Comparison of ENCODE assay signal across 1 cellular context in the genomic region with DNA sequence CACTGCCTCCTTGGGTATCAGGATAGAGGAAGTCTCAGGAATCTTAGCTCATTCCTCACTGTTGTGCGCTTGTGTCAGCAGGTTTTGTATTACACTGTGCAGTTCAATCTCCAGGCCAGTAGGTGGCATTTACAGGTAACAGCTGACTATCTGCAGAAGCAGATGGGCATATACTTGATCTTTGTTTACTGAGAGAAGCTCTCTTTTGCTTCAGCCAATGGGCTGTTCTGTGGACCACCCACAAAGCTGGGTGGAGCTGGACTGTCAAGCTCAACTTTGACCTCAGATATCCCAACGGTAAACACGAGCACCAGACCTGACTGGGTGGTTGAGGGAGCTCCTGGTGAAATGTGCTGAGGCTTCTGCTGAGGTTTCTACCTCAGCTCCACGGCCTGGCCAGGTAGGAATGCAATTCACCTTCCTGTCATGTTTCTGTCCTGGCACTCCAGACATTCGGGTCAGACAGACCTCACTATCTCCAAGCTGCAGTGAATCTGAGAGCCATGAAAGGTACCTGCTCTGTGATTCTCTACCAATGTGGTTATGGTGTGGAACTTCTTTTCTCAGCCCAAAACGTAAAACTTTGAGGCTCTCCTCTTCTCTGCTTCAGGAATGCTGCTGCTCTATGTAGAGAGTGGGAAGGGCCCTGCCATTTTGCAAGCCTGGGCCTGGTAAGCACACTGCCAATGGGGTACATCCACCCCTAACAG.
TF ChIP-seq lines count a peak whose summit lies in the region.

No MANE protein-coding gene starts in this region.

TF ChIP-seq in HepG2, 621 proteins besides CTCF, POLR2A, EP300 and RAD21 (continued from another document):
- TF ChIP-seq ASH2L (IDR thresholded peaks at IDR 0.05; ENCODE audit: insufficient read length, low read depth, low read length) (peak; percentile 31), PHF8 (CRISPR knock-in tag; IDR thresholded peaks at IDR 0.05) (peak; percentile 42; the same call in 1 of the 2 replicates), HIVEP1 (CRISPR knock-in tag; IDR thresholded peaks at IDR 0.05) (no peak), ZNF501 (CRISPR knock-in tag; IDR thresholded peaks at IDR 0.05) (0 out of 2 replicates have a peak, but pooled peaks have one; percentile 47), SKI (IDR thresholded peaks at IDR 0.05; ENCODE audit: partially characterized antibody) (peak; percentile 29), ARHGAP35 (CRISPR knock-in tag; IDR thresholded peaks at IDR 0.05; ENCODE audit: borderline replicate concordance) (0 out of 2 replicates have a peak, but pooled peaks have one; percentile 25), STAT5B (CRISPR knock-in tag; IDR thresholded peaks at IDR 0.05) (no peak), FOXK1 (CRISPR knock-in tag; IDR thresholded peaks at IDR 0.05; ENCODE audit: borderline replicate concordance, low read depth) (peak; percentile 95), ERF (CRISPR knock-in tag; IDR thresholded peaks at IDR 0.05) (peak; percentile 70; the same call in 1 of the 2 replicates), MTF2 (CRISPR knock-in tag; IDR thresholded peaks at IDR 0.05; ENCODE audit: borderline replicate concordance) (no peak), BHLHE40 (IDR thresholded peaks at IDR 0.05; ENCODE audit: low read length) (0 out of 2 replicates have a peak, but pooled peaks have one; percentile 10), ZNF780A (CRISPR knock-in tag; IDR thresholded peaks at IDR 0.05) (no peak), FOXA3 (CRISPR knock-in tag; IDR thresholded peaks at IDR 0.05) (peak; percentile 95), ZNF800 (CRISPR knock-in tag; IDR thresholded peaks at IDR 0.05) (no peak), ZNF350 (CRISPR knock-in tag; IDR thresholded peaks at IDR 0.05; ENCODE audit: borderline replicate concordance, low read depth) (peak; percentile 63; the same call in 1 of the 2 replicates), ZNF253 (CRISPR knock-in tag; IDR thresholded peaks at IDR 0.05; ENCODE audit: borderline replicate concordance) (0 out of 2 replicates have a peak, but pooled peaks have one; percentile 69), DNMT1 (CRISPR knock-in tag; IDR thresholded peaks at IDR 0.05) (peak; percentile 40; the same call in 1 of the 2 replicates), ZNF382 (CRISPR knock-in tag; IDR thresholded peaks at IDR 0.05; ENCODE audit: borderline replicate concordance) (no peak), ZMYM4 (CRISPR knock-in tag; IDR thresholded peaks at IDR 0.05) (peak; percentile 99), JDP2 (CRISPR knock-in tag; IDR thresholded peaks at IDR 0.05; ENCODE audit: borderline replicate concordance) (no peak), MIXL1 (CRISPR knock-in tag; IDR thresholded peaks at IDR 0.05) (peak; percentile 70; the same call in 1 of the 2 replicates), ZSCAN31 (CRISPR knock-in tag; IDR thresholded peaks at IDR 0.05; ENCODE audit: low read depth) (no peak), GPN1 (CRISPR knock-in tag; IDR thresholded peaks at IDR 0.05; ENCODE audit: borderline replicate concordance) (no peak), ZFP36 (IDR thresholded peaks at IDR 0.05; ENCODE audit: borderline replicate concordance, low read depth, low read length, partially characterized antibody) (no peak), RFX1 (IDR thresholded peaks at IDR 0.05) (no peak), ADNP (CRISPR knock-in tag; IDR thresholded peaks at IDR 0.05) (no peak), ARID5B (CRISPR knock-in tag; IDR thresholded peaks at IDR 0.05) (peak; percentile 86), BRF2 (CRISPR knock-in tag; IDR thresholded peaks at IDR 0.05) (no peak), SP2 (CRISPR knock-in tag; IDR thresholded peaks at IDR 0.05) (no peak), RXRB (CRISPR knock-in tag; IDR thresholded peaks at IDR 0.05; ENCODE audit: borderline replicate concordance) (peak; percentile 80), SMAD9 (CRISPR knock-in tag; IDR thresholded peaks at IDR 0.05) (no peak)
- TF ChIP-seq, protein P1, sequence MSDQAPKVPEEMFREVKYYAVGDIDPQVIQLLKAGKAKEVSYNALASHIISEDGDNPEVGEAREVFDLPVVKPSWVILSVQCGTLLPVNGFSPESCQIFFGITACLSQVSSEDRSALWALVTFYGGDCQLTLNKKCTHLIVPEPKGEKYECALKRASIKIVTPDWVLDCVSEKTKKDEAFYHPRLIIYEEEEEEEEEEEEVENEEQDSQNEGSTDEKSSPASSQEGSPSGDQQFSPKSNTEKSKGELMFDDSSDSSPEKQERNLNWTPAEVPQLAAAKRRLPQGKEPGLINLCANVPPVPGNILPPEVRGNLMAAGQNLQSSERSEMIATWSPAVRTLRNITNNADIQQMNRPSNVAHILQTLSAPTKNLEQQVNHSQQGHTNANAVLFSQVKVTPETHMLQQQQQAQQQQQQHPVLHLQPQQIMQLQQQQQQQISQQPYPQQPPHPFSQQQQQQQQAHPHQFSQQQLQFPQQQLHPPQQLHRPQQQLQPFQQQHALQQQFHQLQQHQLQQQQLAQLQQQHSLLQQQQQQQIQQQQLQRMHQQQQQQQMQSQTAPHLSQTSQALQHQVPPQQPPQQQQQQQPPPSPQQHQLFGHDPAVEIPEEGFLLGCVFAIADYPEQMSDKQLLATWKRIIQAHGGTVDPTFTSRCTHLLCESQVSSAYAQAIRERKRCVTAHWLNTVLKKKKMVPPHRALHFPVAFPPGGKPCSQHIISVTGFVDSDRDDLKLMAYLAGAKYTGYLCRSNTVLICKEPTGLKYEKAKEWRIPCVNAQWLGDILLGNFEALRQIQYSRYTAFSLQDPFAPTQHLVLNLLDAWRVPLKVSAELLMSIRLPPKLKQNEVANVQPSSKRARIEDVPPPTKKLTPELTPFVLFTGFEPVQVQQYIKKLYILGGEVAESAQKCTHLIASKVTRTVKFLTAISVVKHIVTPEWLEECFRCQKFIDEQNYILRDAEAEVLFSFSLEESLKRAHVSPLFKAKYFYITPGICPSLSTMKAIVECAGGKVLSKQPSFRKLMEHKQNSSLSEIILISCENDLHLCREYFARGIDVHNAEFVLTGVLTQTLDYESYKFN (CRISPR knock-in tag; conservative IDR thresholded peaks at IDR 0.05): peak; percentile 78
- TF ChIP-seq, protein P2, sequence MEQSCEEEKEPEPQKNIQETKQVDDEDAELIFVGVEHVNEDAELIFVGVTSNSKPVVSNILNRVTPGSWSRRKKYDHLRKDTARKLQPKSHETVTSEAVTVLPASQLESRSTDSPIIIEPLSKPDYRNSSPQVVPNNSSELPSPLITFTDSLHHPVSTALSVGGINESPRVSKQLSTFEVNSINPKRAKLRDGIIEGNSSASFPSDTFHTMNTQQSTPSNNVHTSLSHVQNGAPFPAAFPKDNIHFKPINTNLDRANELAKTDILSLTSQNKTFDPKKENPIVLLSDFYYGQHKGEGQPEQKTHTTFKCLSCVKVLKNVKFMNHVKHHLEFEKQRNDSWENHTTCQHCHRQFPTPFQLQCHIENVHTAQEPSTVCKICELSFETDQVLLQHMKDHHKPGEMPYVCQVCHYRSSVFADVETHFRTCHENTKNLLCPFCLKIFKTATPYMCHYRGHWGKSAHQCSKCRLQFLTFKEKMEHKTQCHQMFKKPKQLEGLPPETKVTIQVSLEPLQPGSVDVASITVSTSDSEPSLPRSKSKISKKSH (CRISPR knock-in tag; IDR thresholded peaks at IDR 0.05; ENCODE audit: borderline replicate concordance): no peak
- TF ChIP-seq, protein P3, sequence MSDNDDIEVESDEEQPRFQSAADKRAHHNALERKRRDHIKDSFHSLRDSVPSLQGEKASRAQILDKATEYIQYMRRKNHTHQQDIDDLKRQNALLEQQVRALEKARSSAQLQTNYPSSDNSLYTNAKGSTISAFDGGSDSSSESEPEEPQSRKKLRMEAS (IDR thresholded peaks at IDR 0.05): no peak
